Comparison of ENCODE assay signal across 12 cellular contexts in genomic region chr17:82531431-82531881, GRCh38. TPM values are rescaled to one million over a fixed set of nuclear protein-coding genes. Genes with fewer than 3 reads are reported as not detected.
DNase-seq lines count a peak whose midpoint lies in the region; ATAC-seq and TF ChIP-seq lines count a peak whose summit lies in the region.
"Had no signal": no experiment of that assay in that cellular context is flagged by ENCODE, and none has a peak within 500 bp of the region (broad histone marks: within the 10 kb centered on the region; RNA-seq: fewer than 3 reads in every experiment).

No MANE protein-coding gene starts in this region.

- H3K9me2 ChIP-seq in DOHH2 (replicated peaks; ENCODE audit: control insufficient read depth, low read length) = no peaks in the 10 kb centered on the region

- in situ Hi-C loops in Panc1 (cut with HindIII; ENCODE audit: low pct_unique_long_range_greater_than_20kb, low sequenced_read_pairs) = no loop called here

- H3K9me3 ChIP-seq in DOHH2 (ENCODE audit: control insufficient read depth, insufficient read depth, low read length) (no peaks in the 10 kb centered on the region), Panc1 (ENCODE audit: control insufficient read depth, insufficient read depth, low read depth, low read length) (no peaks in the 10 kb centered on the region), neutrophil (no peaks in the 10 kb centered on the region)

- intact Hi-C loops in Panc1 (cut with micrococcal nuclease; ENCODE audit: unreplicated experiment) = no loop called here

- peak; percentile 62 for ATAC-seq in Panc1
- no peak for ATAC-seq in GM18868 (IDR thresholded peaks at IDR 0.05; ENCODE audit: unreplicated experiment)
- ATAC-seq: Right ventricle myocardium inferior had no signal

- CTCF ChIA-PET in Panc1 (lab: Charles Lee) = interaction anchor here (0.5 to 0.6 kb wide), 2 partner anchors 29 to 114 kb away, joined by 4 to 10 read pairs; no protein-coding TSS in a partner anchor

- POLR2A ChIA-PET in Panc1 (lab: Charles Lee) = interaction anchor here (0.6 kb wide), 1 partner anchor 23 kb away, joined by 4 read pairs; no protein-coding TSS in a partner anchor

- H4K20me1 ChIP-seq in DOHH2 (ENCODE audit: control insufficient read depth, insufficient read depth, low read depth, low read length) = peaks cover 25% of the 10 kb centered on the region

- peaks cover 100% of the 10 kb centered on the region for H3K79me2 ChIP-seq in DOHH2 (ENCODE audit: control insufficient read depth, low read length)

- H3K4me3 ChIP-seq in DOHH2 (ENCODE audit: low read length) (no peak overlapping the region), Panc1 (ENCODE audit: low read depth in 2 of 2, low read length in 2 of 2) (no peak overlapping the region), choroid plexus epithelial cell (ENCODE audit: low read depth, low read length) (no peak overlapping the region), neutrophil (ENCODE audit: low read depth in 1 of 2, low read length in 1 of 2) (no peak overlapping the region), H7 (ENCODE audit: insufficient read depth, low read depth, low read length) (no peak overlapping the region)

- H3K27me3 ChIP-seq in DOHH2 (ENCODE audit: control insufficient read depth, low read length) = no peaks in the 10 kb centered on the region
- no peaks in the 10 kb centered on the region for H3K27me3 ChIP-seq in Panc1 (ENCODE audit: control insufficient read depth, insufficient read depth, low read length)
- H3K27me3 ChIP-seq in neutrophil = no peaks in the 10 kb centered on the region
- H3K27me3 ChIP-seq in H7 (ENCODE audit: control insufficient read depth, insufficient read depth, low read length) = no peaks in the 10 kb centered on the region

- DNase-seq in Panc1 (ENCODE audit: low read depth, low spot score) (peak; percentile 36), choroid plexus epithelial cell (ENCODE audit: low read depth) (peak; percentile 73), H7 (no peak), NCI-H2171 (lab: John Stamatoyannopoulos, UW) (no peak)
- DNase-seq in activated CD8-positive, alpha-beta memory T cell treated with anti-CD3 and anti-CD28 coated beads, Interleukin-2, amount 50 U/mL, for 4 hours = no peak
- DNase-seq: aorta, kidney had no signal

- TF ChIP-seq CTCF in DOHH2 (IDR thresholded peaks at IDR 0.05; ENCODE audit: low read depth, low read length, poor library complexity, severe bottlenecking) (no peak), Panc1 (IDR thresholded peaks at IDR 0.05) (no peak), choroid plexus epithelial cell (conservative IDR thresholded peaks at IDR 0.05; ENCODE audit: low read depth, low read length) (no peak), neutrophil (IDR thresholded peaks at IDR 0.05) (no peak)

- H3K27ac ChIP-seq in DOHH2 (ENCODE audit: low read depth, low read length) (no peak overlapping the region), Panc1 (ENCODE audit: low read length) (peak overlapping the region; percentile 62), neutrophil (peak overlapping the region; percentile 23)
- H3K27ac ChIP-seq: KMS-11 had no signal

- peak overlapping the region; percentile 41 for H3K4me2 ChIP-seq in DOHH2 (ENCODE audit: low read length)
- H3K4me2 ChIP-seq: KMS-11 had no signal

- H3K4me1 ChIP-seq in DOHH2 (ENCODE audit: control insufficient read depth, low read length) (peaks cover 49% of the 10 kb centered on the region), Panc1 (ENCODE audit: control insufficient read depth, insufficient read depth, low read length) (peaks cover 80% of the 10 kb centered on the region), neutrophil (ENCODE audit: control insufficient read depth in 1 of 2, insufficient read depth in 1 of 2, low read depth in 1 of 2, low read length in 1 of 2) (peaks cover 7 to 8% of the 10 kb centered on the region in 2 experiments)

- no peaks in the 10 kb centered on the region for H3K36me3 ChIP-seq in DOHH2 (ENCODE audit: control insufficient read depth, low read length)
- H3K36me3 ChIP-seq in Panc1 (ENCODE audit: control insufficient read depth, insufficient read depth, low read length) = no peaks in the 10 kb centered on the region
- no peaks in the 10 kb centered on the region for H3K36me3 ChIP-seq in neutrophil
- H3K36me3 ChIP-seq in H7 (replicated peaks; ENCODE audit: control insufficient read depth, insufficient read depth, low read length) = no peaks in the 10 kb centered on the region

- no peaks in the 10 kb centered on the region for H3F3A ChIP-seq in DOHH2 (ENCODE audit: control insufficient read depth, insufficient read depth)

- no TSS peak for BruUV-seq in Panc1 (replicated peaks; lab: Mats Ljungman, UMichigan)

RNA-seq across cellular contexts. Expression of gene FOXK2, which starts 11.9 kb away (rescaled TPM):
- 143 TPM for total RNA-seq in Panc1 (2021; ENCODE audit: unreplicated experiment)
- 103 TPM for polyA plus RNA-seq in Panc1 (2012; ENCODE audit: insufficient read length)
- 54.1 and 67.4 TPM in 2 replicates for total RNA-seq in H7 (2014; rRNA removed; shearing (Covaris generic))

Comparison
In these comparisons a context has a peak if more than half of its experiments do, and no peak if none do; other contexts are left out.
1. DNase-seq: peak in Panc1 (single experiment) and choroid plexus epithelial cell (single experiment); none in H7 (single experiment), NCI-H2171 (single experiment) and activated CD8-positive, alpha-beta memory T cell treated with anti-CD3 and anti-CD28 coated beads, Interleukin-2, amount 50 U/mL, for 4 hours (single experiment).